8 cellular contexts compared by ENCODE assay signal in the genomic region with DNA sequence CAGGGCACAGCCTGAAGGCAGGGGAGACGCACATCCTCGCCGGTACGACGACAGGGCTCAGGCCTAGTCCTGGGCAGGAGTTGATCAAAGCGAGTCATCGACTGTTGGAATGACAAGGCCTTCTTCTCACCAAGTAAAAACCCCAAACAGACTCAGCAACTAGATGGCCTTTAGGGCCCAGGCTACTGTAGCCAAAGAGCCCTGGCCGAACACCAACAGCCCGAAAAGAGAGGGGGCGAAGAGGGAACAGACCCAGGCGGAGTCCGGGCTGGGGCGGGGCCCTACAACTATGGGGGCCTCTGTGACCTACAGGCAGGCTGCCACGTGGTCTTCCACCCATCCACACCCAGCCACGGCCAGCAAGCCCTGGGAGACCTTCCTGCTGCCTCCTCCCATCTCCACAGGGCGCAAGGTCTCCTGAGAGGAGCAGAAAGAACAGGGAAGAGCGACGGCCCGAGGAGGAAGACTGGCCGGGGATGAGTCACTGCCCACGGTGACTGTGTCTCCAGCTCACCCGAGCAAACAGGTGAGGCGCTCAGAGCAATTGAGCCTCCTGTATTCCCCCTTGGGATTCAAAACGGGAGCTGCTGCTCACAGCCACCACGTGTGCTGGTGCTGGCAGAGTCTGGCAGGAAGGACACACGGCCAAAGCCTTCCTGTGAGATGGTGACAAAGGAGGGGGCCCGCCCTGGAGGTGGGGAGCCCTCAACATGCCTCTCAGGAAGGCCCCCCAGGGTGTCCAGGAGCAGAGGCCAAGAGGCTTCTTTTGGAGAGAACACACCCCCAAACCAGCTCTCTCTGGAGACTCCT. TPM values are rescaled to one million over a fixed set of nuclear protein-coding genes. Genes with fewer than 3 reads are reported as not detected.
DNase-seq lines count a peak whose midpoint lies in the region; ATAC-seq and TF ChIP-seq lines count a peak whose summit lies in the region.

No MANE protein-coding gene starts in this region.

- WGBS in mesenchymal stem cell: 79% methylated on average over 27 of the region's 27 CpGs

- H3K27me3 ChIP-seq in A673 (replicated peaks; ENCODE audit: insufficient read depth, low read depth, low read length, poor library complexity) (no peaks in the 10 kb centered on the region), breast epithelium (no peaks in the 10 kb centered on the region), mesenchymal stem cell (ENCODE audit: control insufficient read depth in 1 of 2, insufficient read depth in 1 of 2, low read length in 2 of 2) (no peaks in the 10 kb centered on the region)

- H3K79me1 ChIP-seq in mesenchymal stem cell (replicated peaks; ENCODE audit: low read length, poor library complexity, severe bottlenecking): peaks cover 5% of the 10 kb centered on the region

- TF ChIP-seq POLR2A in breast epithelium (IDR thresholded peaks at IDR 0.05): no peak

- H3K18ac ChIP-seq in mesenchymal stem cell (ENCODE audit: low read depth in 1 of 2, low read length in 2 of 2): no peak overlapping the region

- H3K9me3 ChIP-seq in A673 (ENCODE audit: low read depth, low read length, poor library complexity, severe bottlenecking) (no peaks in the 10 kb centered on the region), breast epithelium (no peaks in the 10 kb centered on the region), mesenchymal stem cell (ENCODE audit: control insufficient read depth, low read length) (no peaks in the 10 kb centered on the region)

- no peak overlapping the region for H3K23ac ChIP-seq in mesenchymal stem cell (ENCODE audit: low read length in 2 of 2)

- H4K91ac ChIP-seq in mesenchymal stem cell (ENCODE audit: low read length): no peak overlapping the region

- intact Hi-C loops in A673 (cut with micrococcal nuclease; ENCODE audit: unreplicated experiment): loop anchor here (10.0 kb wide), 1 partner anchor 168 kb away; a partner anchor contains a TSS
- intact Hi-C loops in breast epithelium (cut with DNase I; ENCODE audit: low total_unique reads): loop anchor here (10.0 kb wide), 1 partner anchor 78 kb away; no protein-coding TSS in a partner anchor

- H2BK5ac ChIP-seq in mesenchymal stem cell (ENCODE audit: low read depth, low read length, poor library complexity, severe bottlenecking): no peak overlapping the region

- no peak overlapping the region for H2BK12ac ChIP-seq in mesenchymal stem cell (ENCODE audit: low read length in 2 of 2)

- CTCF ChIA-PET in A673 (lab: Charles Lee): interaction anchor here (1.3 kb wide), 1 partner anchor 9 kb away, joined by 10 read pairs; no protein-coding TSS in a partner anchor

- H3K14ac ChIP-seq in mesenchymal stem cell (ENCODE audit: low read length in 2 of 2): no peak overlapping the region

- peak overlapping the region; percentile 16 for H2AK5ac ChIP-seq in mesenchymal stem cell (ENCODE audit: low read length, severe bottlenecking)

- TF ChIP-seq CTCF in A673 (conservative IDR thresholded peaks at IDR 0.05; ENCODE audit: low read depth, low read length): no peak
- no peak for TF ChIP-seq CTCF in breast epithelium (IDR thresholded peaks at IDR 0.05)
- no peak for TF ChIP-seq CTCF in GM13976 (IDR thresholded peaks at IDR 0.05; ENCODE audit: borderline replicate concordance, control extremely low read depth, extremely low read depth, insufficient read depth, missing control alignments)

- peaks cover 93% of the 10 kb centered on the region for H3K36me3 ChIP-seq in A673 (ENCODE audit: insufficient read depth, low read length, poor library complexity, severe bottlenecking)
- peaks cover 22% of the 10 kb centered on the region for H3K36me3 ChIP-seq in breast epithelium
- H3K36me3 ChIP-seq in mesenchymal stem cell (ENCODE audit: control insufficient read depth in 1 of 2, insufficient read depth in 2 of 2, low read depth in 1 of 2, low read length in 2 of 2): peaks cover 88 to 98% of the 10 kb centered on the region in 2 experiments

- H3K4me2 ChIP-seq in mesenchymal stem cell (ENCODE audit: low read length, poor library complexity, severe bottlenecking): no peak overlapping the region

- POLR2A ChIA-PET in A673 (lab: Charles Lee; ENCODE audit: low non-redundant PET): interaction anchor here (0.6 kb wide), 1 partner anchor 29 kb away, joined by 6 read pairs; no protein-coding TSS in a partner anchor

- H2BK120ac ChIP-seq in mesenchymal stem cell (ENCODE audit: low read depth, low read length): no peak overlapping the region

- H3K4me1 ChIP-seq in A673 (ENCODE audit: insufficient read depth, low read length, poor library complexity, severe bottlenecking) (peaks cover 73% of the 10 kb centered on the region), breast epithelium (peaks cover 27 to 30% of the 10 kb centered on the region in 2 donors), mesenchymal stem cell (ENCODE audit: control insufficient read depth, insufficient read depth, low read depth, low read length) (peaks cover 42% of the 10 kb centered on the region)

- no peak overlapping the region for H4K8ac ChIP-seq in mesenchymal stem cell (ENCODE audit: low read length)

- H2BK15ac ChIP-seq in mesenchymal stem cell (ENCODE audit: low read depth, poor library complexity, severe bottlenecking): no peak overlapping the region

- H3K4me3 ChIP-seq in A673 (ENCODE audit: low read depth, low read length, poor library complexity, severe bottlenecking) (no peak overlapping the region), breast epithelium (peak overlapping the region in 1 of 3 donors; percentile 33), mesenchymal stem cell (ENCODE audit: insufficient read depth in 1 of 2, low read depth in 1 of 2, low read length in 2 of 2) (no peak overlapping the region)

- H2AFZ ChIP-seq in mesenchymal stem cell (ENCODE audit: low read depth, low read length): no peak overlapping the region

- DNase-seq in A673 (ENCODE audit: low spot score): peak; percentile 96
- peak; percentile 92 for DNase-seq in HPDE6-E6E7 (ENCODE audit: extremely low spot score)
- peak in 1 of 2 donors; percentile 60 for DNase-seq in breast epithelium (ENCODE audit: low spot score in 2 of 2)
- peak; percentile 54 for DNase-seq in mesenchymal stem cell
- DNase-seq in cerebellar cortex (ENCODE audit: low spot score): no peak
- no peak for DNase-seq in NCI-H748 (lab: John Stamatoyannopoulos, UW; ENCODE audit: unreplicated experiment)
- no peak for DNase-seq in GM13976 (ENCODE audit: low spot score)

- in situ Hi-C loops in GM13976 (cut with MboI; ENCODE audit: low sequenced_read_pairs, unreplicated experiment): no loop called here

- BruUV-seq in A673 (replicated peaks; lab: Mats Ljungman, UMichigan): no TSS peak

- ATAC-seq in GM21367 (IDR thresholded peaks at IDR 0.05; ENCODE audit: unreplicated experiment): no peak

- H3K9ac ChIP-seq in mesenchymal stem cell (ENCODE audit: low read length): peak overlapping the region; percentile 45

- no peak overlapping the region for H3K4ac ChIP-seq in mesenchymal stem cell (ENCODE audit: low read depth in 1 of 2, low read length in 2 of 2)

- H3K27ac ChIP-seq in A673 (ENCODE audit: low read depth, low read length, poor library complexity, severe bottlenecking) (peak overlapping the region; percentile 73), breast epithelium (peak overlapping the region; percentile 85 to 91), mesenchymal stem cell (ENCODE audit: low read length, poor library complexity, severe bottlenecking) (peak overlapping the region; percentile 69)

RNA-seq across cellular contexts. Expression of a gene that starts 17.7 kb away (rescaled TPM):
- total RNA-seq in A673 (2021) (0.97 and 2.8 TPM in 2 replicates), breast epithelium (10 to 100 TPM; 10.2 to 22.6 (median 17.3) TPM)
- polyA plus RNA-seq in mesenchymal stem cell (2013, experiment 1 of 2): 217 TPM
- 200 TPM for polyA plus RNA-seq in mesenchymal stem cell (2013, experiment 2 of 2)

RNA-seq across cellular contexts. Expression of a gene that starts 26.9 kb away (rescaled TPM):
- total RNA-seq in A673 (2021) (139 and 150 TPM in 2 replicates), breast epithelium (10 to 100 TPM; 50.7 to 85.9 (median 75.2) TPM)
- 100 TPM for polyA plus RNA-seq in mesenchymal stem cell (2013, experiment 1 of 2)
- polyA plus RNA-seq in mesenchymal stem cell (2013, experiment 2 of 2): 98.8 TPM

RNA-seq across cellular contexts. Expression of a gene that starts 33.9 kb away (rescaled TPM):
- 43.6 and 58.8 TPM in 2 replicates for total RNA-seq in A673 (2021)
- total RNA-seq in breast epithelium: 10 to 100 TPM; 13.4 to 56.9 (median 52.8) TPM
- polyA plus RNA-seq in mesenchymal stem cell (2013, experiment 1 of 2): 20.2 TPM
- 19.0 TPM for polyA plus RNA-seq in mesenchymal stem cell (2013, experiment 2 of 2)

Comparison
In these comparisons a context has a peak if more than half of its experiments do, and no peak if none do; other contexts are left out.
1. DNase-seq: peak in A673 (single experiment), HPDE6-E6E7 (single experiment) and mesenchymal stem cell (single experiment); none in cerebellar cortex (single experiment), NCI-H748 (single experiment) and GM13976 (single experiment).
2. Peak in every context shown above with its lines, with median percentiles within 50 percentile points of each other: H3K27ac ChIP-seq.